Comparison of ENCODE assay signal across 27 cellular contexts in the genomic region with DNA sequence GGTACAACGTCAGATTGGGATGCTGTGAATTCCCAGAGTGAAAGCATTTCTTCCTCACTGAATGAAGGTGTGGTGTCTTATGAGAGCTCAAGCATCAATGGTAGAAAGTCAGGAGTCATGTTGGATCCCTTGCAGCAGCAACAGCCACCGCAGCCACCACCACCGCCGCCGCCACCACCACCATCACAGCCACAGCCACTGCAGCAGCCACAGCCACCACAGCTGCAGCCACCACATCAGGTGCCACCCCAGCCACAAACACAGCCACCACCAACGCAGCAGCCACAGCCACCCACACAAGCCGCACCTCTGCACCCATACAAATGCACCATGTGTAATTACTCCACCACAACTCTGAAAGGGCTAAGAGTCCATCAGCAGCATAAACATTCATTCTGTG.
"Had no signal": no experiment of that assay in that cellular context is flagged by ENCODE, and none has a peak within 500 bp of the region (broad histone marks: within the 10 kb centered on the region; RNA-seq: fewer than 3 reads in every experiment).

No MANE protein-coding gene starts in this region.

- H3K27me3 ChIP-seq: stomach, suprapubic skin, testis, thyroid gland, tibial artery, tibial nerve, transverse colon, upper lobe of left lung, upper lobe of right lung, uterus, vagina had no signal

- H3K36me3 Mint-ChIP-seq: stimulated activated effector memory CD8-positive, alpha-beta T cell treated with anti-CD3 and anti-CD28 coated beads, Interleukin-12 subunit alpha, Interleukin-12 subunit beta, amount 100 ng/mL, for 72 hours; stimulated activated memory B cell treated with anti-CD40 and anti-IgM and Interleukin-4, amounts not matched to agents 10 μg/mL and 1 μg/mL and 100 μg/mL, for 72 hours; stimulated activated naive B cell treated with anti-CD40 and anti-IgM and Interleukin-4, amounts not matched to agents 10 μg/mL and 1 μg/mL and 100 μg/mL, for 72 hours had no signal

- H3K27me3 Mint-ChIP-seq: stimulated activated memory B cell treated with anti-CD40 and anti-IgM and Interleukin-4, amounts not matched to agents 10 μg/mL and 1 μg/mL and 100 μg/mL, for 72 hours; stimulated activated naive B cell treated with anti-CD40 and anti-IgM and Interleukin-4, amounts not matched to agents 10 μg/mL and 1 μg/mL and 100 μg/mL, for 72 hours; stimulated activated naive CD8-positive, alpha-beta T cell treated with anti-CD3 and anti-CD28 coated beads, Interleukin-15, amount 100 ng/mL, for 72 hours; stimulated activated naive CD8-positive, alpha-beta T cell treated with anti-CD3 and anti-CD28 coated beads, Interleukin-15, Interleukin-2, amounts not matched to agents 100 ng/mL and 50 ng/mL, for 24 hours; type B pancreatic cell had no signal

- H3K27ac Mint-ChIP-seq: stimulated activated effector memory CD8-positive, alpha-beta T cell treated with anti-CD3 and anti-CD28 coated beads, Interleukin-12 subunit alpha, Interleukin-12 subunit beta, amount 100 ng/mL, for 72 hours; stimulated activated memory B cell treated with anti-CD40 and anti-IgM and Interleukin-4, amounts not matched to agents 10 μg/mL and 1 μg/mL and 100 μg/mL, for 72 hours; stimulated activated naive B cell treated with anti-CD40 and anti-IgM and Interleukin-4, amounts not matched to agents 10 μg/mL and 1 μg/mL and 100 μg/mL, for 72 hours; stimulated activated naive CD8-positive, alpha-beta T cell treated with anti-CD3 and anti-CD28 coated beads, Interleukin-15, amount 100 ng/mL, for 72 hours; stimulated activated naive CD8-positive, alpha-beta T cell treated with anti-CD3 and anti-CD28 coated beads, Interleukin-15, Interleukin-2, amounts not matched to agents 100 ng/mL and 50 ng/mL, for 24 hours; type B pancreatic cell had no signal

- H3K9me3 ChIP-seq: stomach, suprapubic skin, testis, thoracic aorta, thyroid gland, tibial artery, tibial nerve, transverse colon, upper lobe of left lung, upper lobe of right lung, uterus, vagina had no signal

- H3K4me1 Mint-ChIP-seq: stimulated activated effector memory CD8-positive, alpha-beta T cell treated with anti-CD3 and anti-CD28 coated beads, Interleukin-12 subunit alpha, Interleukin-12 subunit beta, amount 100 ng/mL, for 72 hours; stimulated activated memory B cell treated with anti-CD40 and anti-IgM and Interleukin-4, amounts not matched to agents 10 μg/mL and 1 μg/mL and 100 μg/mL, for 72 hours; stimulated activated naive B cell treated with anti-CD40 and anti-IgM and Interleukin-4, amounts not matched to agents 10 μg/mL and 1 μg/mL and 100 μg/mL, for 72 hours had no signal

- H3K4me3 Mint-ChIP-seq: stimulated activated effector memory CD8-positive, alpha-beta T cell treated with anti-CD3 and anti-CD28 coated beads, Interleukin-12 subunit alpha, Interleukin-12 subunit beta, amount 100 ng/mL, for 72 hours; stimulated activated memory B cell treated with anti-CD40 and anti-IgM and Interleukin-4, amounts not matched to agents 10 μg/mL and 1 μg/mL and 100 μg/mL, for 72 hours; stimulated activated naive B cell treated with anti-CD40 and anti-IgM and Interleukin-4, amounts not matched to agents 10 μg/mL and 1 μg/mL and 100 μg/mL, for 72 hours; stimulated activated naive CD8-positive, alpha-beta T cell treated with anti-CD3 and anti-CD28 coated beads, Interleukin-15, amount 100 ng/mL, for 72 hours; stimulated activated naive CD8-positive, alpha-beta T cell treated with anti-CD3 and anti-CD28 coated beads, Interleukin-15, Interleukin-2, amounts not matched to agents 100 ng/mL and 50 ng/mL, for 24 hours; type B pancreatic cell had no signal

- H3K36me3 ChIP-seq: uterus had no signal

- H3K27ac ChIP-seq: stomach, suprapubic skin, testis, thoracic aorta, thyroid gland, tibial artery, tibial nerve, transverse colon, upper lobe of left lung, upper lobe of right lung, uterus, vagina had no signal

- H3K4me3 ChIP-seq: stomach, suprapubic skin, testis, thoracic aorta, thyroid gland, tibial artery, tibial nerve, transverse colon, upper lobe of left lung, upper lobe of right lung, uterus, vagina had no signal

- DNase-seq: stimulated activated CD4-positive, alpha-beta T cell treated with anti-CD3 and anti-CD28 coated beads, Interleukin-2, amount 100 ng/mL, for 48 hours; stimulated activated CD4-positive, alpha-beta T cell treated with anti-CD3 and anti-CD28 coated beads, Interleukin-4, amount 100 ng/mL, for 1 hour; stimulated activated CD4-positive, alpha-beta T cell treated with anti-CD3 and anti-CD28 coated beads, Interleukin-4, amount 100 ng/mL, for 24 hours; stimulated activated CD4-positive, alpha-beta T cell treated with anti-CD3 and anti-CD28 coated beads, Interleukin-4, amount 100 ng/mL, for 4 hours; stimulated activated CD8-positive, alpha-beta memory T cell treated with anti-CD3 and anti-CD28 coated beads, Interleukin-4, amount 100 ng/mL, for 48 hours; stimulated activated naive B cell treated with anti-CD40 and anti-IgM and Interleukin-4, amounts not matched to agents 10 μg/mL and 1 μg/mL and 100 μg/mL, for 72 hours; stimulated activated naive CD4-positive, alpha-beta T cell; stimulated activated naive CD4-positive, alpha-beta T cell treated with Interleukin-2 at 50 U/mL for 16 hours; stimulated activated naive CD8-positive, alpha-beta T cell treated with anti-CD3 and anti-CD28 coated beads, Interleukin-15, amount 100 ng/mL, for 72 hours; stimulated activated naive CD8-positive, alpha-beta T cell treated with anti-CD3 and anti-CD28 coated beads, Interleukin-15, Interleukin-2, amounts not matched to agents 100 U/mL and 50 U/mL, for 24 hours; stomach; substantia nigra; testis; thyroid gland; tibial artery; transverse colon; upper lobe of right lung; uterus had no signal
